ENCODE assay signal across 25 cellular contexts in the genomic region with DNA sequence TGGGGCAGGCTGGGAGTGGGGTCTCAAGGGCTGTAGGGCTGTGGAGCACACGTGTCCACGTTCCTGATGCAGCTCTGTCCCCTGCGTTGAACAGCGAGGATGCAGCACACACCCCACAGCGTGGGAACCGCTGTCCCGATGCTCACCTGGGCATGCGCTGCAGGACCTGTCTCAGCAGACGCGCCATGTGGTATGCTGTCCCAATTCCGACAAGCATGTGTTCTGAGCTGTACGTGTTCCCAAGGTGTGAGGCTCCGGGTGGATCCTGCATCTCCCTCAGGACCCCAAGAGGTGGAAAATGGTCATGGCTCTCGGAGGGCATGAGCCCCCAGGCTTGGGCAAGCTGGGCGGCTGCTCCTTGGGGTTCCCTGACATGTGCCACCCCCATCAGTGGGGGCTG. TPM values are rescaled to one million over a fixed set of nuclear protein-coding genes. Genes with fewer than 3 reads are reported as not detected.
DNase-seq lines count a peak whose midpoint lies in the region; FAIRE-seq and TF ChIP-seq lines count a peak whose summit lies in the region.
"Had no signal": no experiment of that assay in that cellular context is flagged by ENCODE, and none has a peak within 500 bp of the region (broad histone marks: within the 10 kb centered on the region; RNA-seq: fewer than 3 reads in every experiment).

No MANE protein-coding gene starts in this region.

- H4K8ac ChIP-seq in H1 (ENCODE audit: extremely low read depth, insufficient read depth, low read length): peak overlapping the region; percentile 14; the same call in 1 of the 2 replicates

- peak; percentile 62 for DNase-seq in G401 (ENCODE audit: low spot score)
- no peak for DNase-seq in H1 (ENCODE audit: low read depth in 1 of 2, low spot score in 2 of 2)
- DNase-seq in urothelium cell line (ENCODE audit: low spot score): no peak
- DNase-seq in stimulated activated naive CD4-positive, alpha-beta T cell treated with Interleukin-2 at 50 U/mL for 16 hours (lab: John Stamatoyannopoulos, UW): no peak
- no peak for DNase-seq in NCI-H1694 treated with DMSO at 0.1 percent for 48 hours (lab: John Stamatoyannopoulos, UW)
- no peak for DNase-seq in mesenteric fat pad (ENCODE audit: low spot score)
- DNase-seq: BE2C; CD4-positive, alpha-beta memory T cell; CD4-positive, CD25-positive, alpha-beta regulatory T cell; CD8-positive, alpha-beta memory T cell; COR-L47; DMS 273 treated with DMSO at 0.1 percent for 48 hours; DMS153; DMS53; DMS79; DND-41; EL; GF-D8 had no signal

- peaks cover 10% of the 10 kb centered on the region; the same call in 1 of the 2 replicates for H3K27me3 ChIP-seq in BLaER1
- no peaks in the 10 kb centered on the region for H3K27me3 ChIP-seq in H1 (replicated peaks in 1 of 4; ENCODE audit: control insufficient read depth in 3 of 4, extremely low read depth in 1 of 4, insufficient read depth in 3 of 4, low read length in 3 of 4)

- TF ChIP-seq RAD21 in H1 (IDR thresholded peaks at IDR 0.05 in 1 of 2, conservative IDR thresholded peaks at IDR 0.05 in 1 of 2; ENCODE audit: low read depth in 2 of 2, low read length in 2 of 2): no peak

- H3K79me2 ChIP-seq in H1 (ENCODE audit: control insufficient read depth in 1 of 2, insufficient read depth in 2 of 2, low read length in 2 of 2): no peaks in the 10 kb centered on the region

- no peak overlapping the region for H2BK120ac ChIP-seq in H1 (replicated peaks; ENCODE audit: low read depth, low read length)

- H4K5ac ChIP-seq in H1 (ENCODE audit: insufficient read length, low read depth, low read length): no peak overlapping the region

- H2BK20ac ChIP-seq in H1 (ENCODE audit: low read length): no peak overlapping the region

- no peak overlapping the region for H3K18ac ChIP-seq in H1 (ENCODE audit: extremely low read depth, low read length)

- H3K4me3 ChIP-seq in BLaER1: no peak overlapping the region
- no peak overlapping the region for H3K4me3 ChIP-seq in H1 (ENCODE audit: extremely low read depth in 1 of 4, insufficient read depth in 2 of 4, low read depth in 3 of 4, low read length in 4 of 4)
- H3K4me3 ChIP-seq: BLaER1 treated with 17β-estradiol and CSF1 and Interleukin-3, amounts not matched to agents 10 nM and 100 nM had no signal

- POLR2A ChIA-PET in H1 (lab: Charles Lee; ENCODE audit: partially characterized antibody): interaction anchor here (1.1 to 1.6 kb wide), 3 partner anchors 11 to 16 kb away, joined by 3 to 4 read pairs (median 3); no protein-coding TSS in a partner anchor

- no peak overlapping the region for H2BK12ac ChIP-seq in H1 (ENCODE audit: low read depth, low read length)

- no peak overlapping the region for H3K4ac ChIP-seq in H1 (replicated peaks; ENCODE audit: insufficient read length, low read depth, low read length)

- H2BK5ac ChIP-seq in H1 (ENCODE audit: low read depth, low read length): no peak overlapping the region

- CTCF ChIA-PET in H1 (lab: Charles Lee; ENCODE audit: partially characterized antibody): interaction anchor here (0.8 to 4.2 kb wide), 24 partner anchors 9 to 292 kb away, joined by 3 to 37 read pairs (median 5); no protein-coding TSS in a partner anchor

- H3K9ac ChIP-seq in BLaER1: no peak overlapping the region
- H3K9ac ChIP-seq in H1 (replicated peaks in 1 of 4; ENCODE audit: extremely low read depth in 1 of 4, low read depth in 3 of 4, low read length in 3 of 4): no peak overlapping the region
- H3K9ac ChIP-seq: BLaER1 treated with 17β-estradiol and CSF1 and Interleukin-3, amounts not matched to agents 10 nM and 100 nM had no signal

- H4K20me1 ChIP-seq in BLaER1 (no peaks in the 10 kb centered on the region), H1 (replicated peaks in 1 of 2; ENCODE audit: control insufficient read depth in 1 of 2, insufficient read depth in 2 of 2, low read length in 2 of 2) (peaks cover 4 to 5% of the 10 kb centered on the region in 2 experiments)

- TF ChIP-seq CTCF in H1 (IDR thresholded peaks at IDR 0.05; ENCODE audit: control extremely low read depth in 1 of 3, insufficient read depth in 1 of 3, low read depth in 1 of 3, low read length in 3 of 3): no peak

- H3K23me2 ChIP-seq in H1 (ENCODE audit: low read depth, low read length): no peaks in the 10 kb centered on the region

- no peak overlapping the region for H2AK5ac ChIP-seq in H1 (ENCODE audit: low read depth, low read length)

- WGBS in H1 (ENCODE audit: extremely low coverage in 1 of 2, insufficient coverage in 1 of 2, insufficient read length in 1 of 2, insufficient replicate concordance in 2 of 2, low coverage in 1 of 2, low lambda C conversion rate in 2 of 2, missing lambda C conversion rate in 1 of 2), 2 experiments: 91% methylated on average over 11 of the region's 15 CpGs; no CpG with 5 or more reads in 1 of the 2 experiments

- H3K56ac ChIP-seq in H1 (replicated peaks; ENCODE audit: insufficient read length, low read depth, low read length): no peak overlapping the region

- H3K27ac ChIP-seq in BLaER1 (no peak overlapping the region), H1 (ENCODE audit: low read depth, low read length) (no peak overlapping the region)
- H3K27ac ChIP-seq: BLaER1 treated with 17β-estradiol and CSF1 and Interleukin-3, amounts not matched to agents 10 nM and 100 nM; C4-2B had no signal

- no peak overlapping the region for H2AFZ ChIP-seq in H1 (ENCODE audit: low read length)

- H3K9me3 ChIP-seq in BLaER1: no peaks in the 10 kb centered on the region
- no peaks in the 10 kb centered on the region for H3K9me3 ChIP-seq in H1 (ENCODE audit: insufficient read depth in 2 of 2, low read depth in 1 of 2, low read length in 1 of 2)
- H3K9me3 ChIP-seq: BE2C; BLaER1 treated with 17β-estradiol and CSF1 and Interleukin-3, amounts not matched to agents 10 nM and 100 nM had no signal

- peak overlapping the region; percentile 27 for H4K91ac ChIP-seq in H1 (replicated peaks; ENCODE audit: insufficient read length, low read length)

- no peak for TF ChIP-seq POLR2A in H1 (IDR thresholded peaks at IDR 0.05; ENCODE audit: control extremely low read depth in 1 of 2, low read depth in 2 of 2, low read length in 2 of 2)

- FAIRE-seq in H1 (lab: Jason Lieb, UNC) (no peak), urothelium cell line (lab: Jason Lieb, UNC) (peak; percentile 35)
- FAIRE-seq: A204.1, G401.6, GM12891, GM19239 had no signal

- peak overlapping the region; percentile 22; the same call in 1 of the 2 replicates for H3K4me2 ChIP-seq in BLaER1
- no peak overlapping the region for H3K4me2 ChIP-seq in H1 (ENCODE audit: insufficient read depth in 1 of 2, low read depth in 2 of 2, low read length in 2 of 2)

- no peaks in the 10 kb centered on the region for H3K36me3 ChIP-seq in BLaER1
- no peaks in the 10 kb centered on the region for H3K36me3 ChIP-seq in H1 (ENCODE audit: control insufficient read depth in 2 of 4, insufficient read depth in 4 of 4, low read length in 3 of 4)
- H3K36me3 ChIP-seq: BE2C; BLaER1 treated with 17β-estradiol and CSF1 and Interleukin-3, amounts not matched to agents 10 nM and 100 nM had no signal

- in situ Hi-C loops in G401 (cut with HindIII; ENCODE audit: low sequenced_read_pairs): no loop called here

- H3K23ac ChIP-seq in H1 (ENCODE audit: insufficient read length): no peak overlapping the region

- H3K79me1 ChIP-seq in H1 (ENCODE audit: low read depth, low read length): no peaks in the 10 kb centered on the region; the same call in 1 of the 2 replicates

- H3K4me1 ChIP-seq in BLaER1 (peaks cover 90% of the 10 kb centered on the region), H1 (replicated peaks in 1 of 4; ENCODE audit: control insufficient read depth in 3 of 4, insufficient read depth in 4 of 4, low read length in 3 of 4) (no peaks in the 10 kb centered on the region; a peak in 2 of 7 replicates)
- H3K4me1 ChIP-seq: BE2C had no signal

- no peak for TF ChIP-seq EP300 in H1 (IDR thresholded peaks at IDR 0.05; ENCODE audit: borderline replicate concordance in 1 of 2, low read depth in 2 of 2, low read length in 2 of 2)

- no peak overlapping the region for H2BK15ac ChIP-seq in H1 (ENCODE audit: low read length)

- no peak overlapping the region for H3K14ac ChIP-seq in H1 (ENCODE audit: insufficient read length)

TF ChIP-seq in H1, 55 proteins besides CTCF, POLR2A, EP300 and RAD21 (continues in another document):
- TF ChIP-seq POU5F1 (IDR thresholded peaks at IDR 0.05; ENCODE audit: low read depth, low read length): no peak
- no peak for TF ChIP-seq BACH1 (IDR thresholded peaks at IDR 0.05; ENCODE audit: low read length)
- no peak for TF ChIP-seq TEAD4 (IDR thresholded peaks at IDR 0.05; ENCODE audit: low read depth, low read length)
- no peak for TF ChIP-seq JUND (IDR thresholded peaks at IDR 0.05; ENCODE audit: low read length)
- no peak for TF ChIP-seq RBBP5 (IDR thresholded peaks at IDR 0.05; ENCODE audit: borderline replicate concordance, low read depth, low read length)
- TF ChIP-seq, protein P1, sequence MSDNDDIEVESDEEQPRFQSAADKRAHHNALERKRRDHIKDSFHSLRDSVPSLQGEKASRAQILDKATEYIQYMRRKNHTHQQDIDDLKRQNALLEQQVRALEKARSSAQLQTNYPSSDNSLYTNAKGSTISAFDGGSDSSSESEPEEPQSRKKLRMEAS (IDR thresholded peaks at IDR 0.05): no peak
- no peak for TF ChIP-seq ASH2L (IDR thresholded peaks at IDR 0.05; ENCODE audit: low read length)
- TF ChIP-seq, protein P2, sequence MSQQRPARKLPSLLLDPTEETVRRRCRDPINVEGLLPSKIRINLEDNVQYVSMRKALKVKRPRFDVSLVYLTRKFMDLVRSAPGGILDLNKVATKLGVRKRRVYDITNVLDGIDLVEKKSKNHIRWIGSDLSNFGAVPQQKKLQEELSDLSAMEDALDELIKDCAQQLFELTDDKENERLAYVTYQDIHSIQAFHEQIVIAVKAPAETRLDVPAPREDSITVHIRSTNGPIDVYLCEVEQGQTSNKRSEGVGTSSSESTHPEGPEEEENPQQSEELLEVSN (IDR thresholded peaks at IDR 0.05): no peak
- TF ChIP-seq NRF1 (IDR thresholded peaks at IDR 0.05; ENCODE audit: low read depth, low read length): no peak
- no peak for TF ChIP-seq EGR1 (IDR thresholded peaks at IDR 0.05; ENCODE audit: borderline replicate concordance, low read depth, low read length)
- TF ChIP-seq CHD2 (IDR thresholded peaks at IDR 0.05; ENCODE audit: low read length): no peak
- TF ChIP-seq KDM1A (IDR thresholded peaks at IDR 0.05; ENCODE audit: borderline replicate concordance, low read length): no peak

RNA-seq across cellular contexts. Expression of a gene that starts 34.2 kb away (rescaled TPM):
- total RNA-seq in G401 (2014; rRNA removed; shearing (Covaris generic)): 13.2 and 17.1 TPM in 2 replicates
- 30.6 and 36.1 TPM in 2 replicates for total RNA-seq in H1 (2021; fragmentation: NEBNext Ultra II Directional; extraction: Animal tissue kit (Norgen Biotek cat#: 25700))
- 9.3 and 18.8 TPM in 2 replicates for polyA plus RNA-seq in H1 (2011; rRNA removed)
- 22.9 TPM for polyA plus RNA-seq in H1 (2011; cell fraction: cytosol; rRNA removed)
- polyA plus RNA-seq in H1 (2011; cell fraction: nucleus; rRNA removed): 218 TPM
- 18.7 to 30.4 TPM (median 25.2 TPM) in 4 replicates for polyA plus RNA-seq in H1 (2012, experiment 1 of 2)
- 8.1 TPM for polyA plus RNA-seq in H1 (2012, experiment 2 of 2)
- polyA plus RNA-seq in H1 (2013, experiment 1 of 2): 13.4 TPM
- polyA plus RNA-seq in H1 (2013, experiment 2 of 2): 12.1 TPM
- polyA minus RNA-seq in H1 (2011; rRNA and poly(A)+ RNA removed): 9.8 and 10.3 TPM in 2 replicates
- polyA minus RNA-seq in H1 (2011; cell fraction: cytosol; rRNA and poly(A)+ RNA removed): 17.5 TPM
- polyA minus RNA-seq in H1 (2011; cell fraction: nucleus; rRNA and poly(A)+ RNA removed): 28.1 TPM
- 38.8 TPM for total RNA-seq in mesenteric fat pad
